In the genomic region with DNA sequence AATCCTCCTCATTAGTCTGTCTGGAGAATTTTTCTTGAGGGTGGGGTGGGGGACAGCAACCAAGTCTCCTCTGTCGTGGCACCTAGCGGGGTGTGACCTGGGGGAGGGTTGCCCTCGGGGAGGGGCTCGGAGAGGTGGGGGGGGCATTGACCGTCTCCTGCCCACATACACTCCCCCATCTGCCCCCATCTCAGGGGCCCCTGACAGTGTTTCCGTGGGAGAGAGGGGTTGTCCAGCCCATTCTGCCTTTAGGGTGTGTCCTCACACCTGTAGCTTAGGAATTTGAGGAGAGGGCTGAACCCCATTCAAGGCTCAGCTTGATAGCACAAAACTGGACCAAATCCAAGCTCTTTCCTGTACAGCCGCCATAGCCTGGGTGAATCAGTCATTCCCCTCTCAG, we compare ENCODE assay signal across 19 cellular contexts. TPM values are rescaled to one million over a fixed set of nuclear protein-coding genes. Genes with fewer than 3 reads are reported as not detected.
DNase-seq lines count a peak whose midpoint lies in the region; ATAC-seq and TF ChIP-seq lines count a peak whose summit lies in the region.
"Had no signal": no experiment of that assay in that cellular context is flagged by ENCODE, and none has a peak within 500 bp of the region (broad histone marks: within the 10 kb centered on the region; RNA-seq: fewer than 3 reads in every experiment).

No MANE protein-coding gene starts in this region.

- H3K4me2 ChIP-seq in smooth muscle cell, result peak overlapping the region; percentile 59
- no peak overlapping the region for H3K4me2 ChIP-seq in OCI-LY7 (ENCODE audit: low read length)

- peak overlapping the region; percentile 39 for H3K4me3 Mint-ChIP-seq in Calu3 (ENCODE audit: low read depth, unreplicated experiment)

- BruUV-seq in Calu3 (replicated peaks; lab: Mats Ljungman, UMichigan), result no TSS peak
- BruUV-seq in Panc1 (replicated peaks; lab: Mats Ljungman, UMichigan), result no TSS peak
- no TSS peak for BruUV-seq in OCI-LY7 (replicated peaks; lab: Mats Ljungman, UMichigan)

- POLR2A ChIA-PET in Panc1 (lab: Charles Lee) (no interaction called here), OCI-LY7 (lab: Charles Lee) (interaction anchor here (1.0 to 1.1 kb wide), 2 partner anchors 11 to 29 kb away, joined by 3 to 4 read pairs; no protein-coding TSS in a partner anchor)

- no peaks in the 10 kb centered on the region for H3K9me2 ChIP-seq in OCI-LY7 (ENCODE audit: insufficient read depth, low read length)

- no peaks in the 10 kb centered on the region for H3K36me3 ChIP-seq in Panc1 (ENCODE audit: control insufficient read depth, insufficient read depth, low read length)
- H3K36me3 ChIP-seq in liver (ENCODE audit: control insufficient read depth in 4 of 4, insufficient read depth in 3 of 4, low read depth in 1 of 4, low read length in 3 of 4), result no peaks in the 10 kb centered on the region
- no peaks in the 10 kb centered on the region for H3K36me3 ChIP-seq in smooth muscle cell (ENCODE audit: low read depth)
- no peaks in the 10 kb centered on the region for H3K36me3 ChIP-seq in OCI-LY7 (ENCODE audit: insufficient read depth, low read length)
- H3K36me3 ChIP-seq: cardiac muscle cell, heart right ventricle, SJCRH30 had no signal

- no peaks in the 10 kb centered on the region for H3K27me3 Mint-ChIP-seq in Calu3 (ENCODE audit: unreplicated experiment)

- intact Hi-C loops in Calu3 (cut with micrococcal nuclease; ENCODE audit: unreplicated experiment) (no loop called here), Panc1 (cut with micrococcal nuclease; ENCODE audit: unreplicated experiment) (no loop called here), OCI-LY7 (cut with micrococcal nuclease; ENCODE audit: unreplicated experiment) (no loop called here)

- DNase-seq in Calu3 (no peak), Panc1 (ENCODE audit: low read depth, low spot score) (no peak), smooth muscle cell (lab: John Stamatoyannopoulos, UW; ENCODE audit: unreplicated experiment) (no peak), OCI-LY7 (ENCODE audit: low spot score) (no peak), HCEC 1CT (no peak), NCI-H1694 (lab: John Stamatoyannopoulos, UW) (no peak), NCI-H446 treated with DMSO at 0.1 percent for 48 hours (lab: John Stamatoyannopoulos, UW) (no peak)
- DNase-seq: activated CD4-positive, alpha-beta T cell treated with anti-CD3 and anti-CD28 coated beads for 4 hours; MG63; midbrain; NCI-H2029; NCI-H524; SJCRH30; stimulated activated CD4-positive, alpha-beta T cell treated with anti-CD3 and anti-CD28 coated beads, Interleukin-4, amount 100 ng/mL, for 1 hour; T1000; testis had no signal

- H3K79me2 ChIP-seq in smooth muscle cell (ENCODE audit: low read depth) (no peaks in the 10 kb centered on the region), OCI-LY7 (ENCODE audit: insufficient read depth, low read depth, low read length) (no peaks in the 10 kb centered on the region)

- 70% methylated on average over 7 of the region's 7 CpGs for WGBS in liver
- whole genome bisulfite sequencing in smooth muscle cell (ENCODE audit: low lambda C conversion rate), result 79% methylated on average over 7 of the region's 7 CpGs

- TF ChIP-seq RAD21 in liver (IDR thresholded peaks at IDR 0.05), result no peak

- H3K4me1 Mint-ChIP-seq in Calu3 (ENCODE audit: low read depth, unreplicated experiment), result peaks cover 95% of the 10 kb centered on the region

- H3K9me3 ChIP-seq in Panc1 (ENCODE audit: control insufficient read depth, insufficient read depth, low read depth, low read length) (no peaks in the 10 kb centered on the region), liver (ENCODE audit: control insufficient read depth in 4 of 4, low read length in 3 of 4) (no peaks in the 10 kb centered on the region), smooth muscle cell (replicated peaks; ENCODE audit: low read depth) (no peaks in the 10 kb centered on the region), OCI-LY7 (ENCODE audit: low read length) (no peaks in the 10 kb centered on the region)
- H3K9me3 ChIP-seq: heart right ventricle, MG63, SJCRH30, testis had no signal

- no peak overlapping the region for H3K9ac ChIP-seq in liver (ENCODE audit: low read depth in 1 of 2, low read length in 2 of 2)
- H3K9ac ChIP-seq in smooth muscle cell (ENCODE audit: low read depth), result no peak overlapping the region

- H3K4me1 ChIP-seq in Panc1 (ENCODE audit: control insufficient read depth, insufficient read depth, low read length), result peaks cover 55% of the 10 kb centered on the region
- peaks cover 29 to 81% (median 73%) of the 10 kb centered on the region in 4 donors for H3K4me1 ChIP-seq in liver (ENCODE audit: control insufficient read depth in 4 of 4, insufficient read depth in 4 of 4, low read length in 3 of 4)
- peaks cover 35% of the 10 kb centered on the region for H3K4me1 ChIP-seq in smooth muscle cell (ENCODE audit: low read depth)
- H3K4me1 ChIP-seq in OCI-LY7 (ENCODE audit: insufficient read depth, low read length, poor library complexity, severe bottlenecking), result peaks cover 46% of the 10 kb centered on the region

- in situ Hi-C loops in Panc1 (cut with HindIII; ENCODE audit: low pct_unique_long_range_greater_than_20kb, low sequenced_read_pairs), result no loop called here

- H3K27ac ChIP-seq in Panc1 (ENCODE audit: low read length), result peak overlapping the region; percentile 79
- peak overlapping the region; percentile 81 to 88 for H3K27ac ChIP-seq in liver (ENCODE audit: low read depth in 1 of 2, low read length in 2 of 2)
- no peak overlapping the region for H3K27ac ChIP-seq in smooth muscle cell (ENCODE audit: low read depth)
- no peak overlapping the region for H3K27ac ChIP-seq in OCI-LY7 (ENCODE audit: low read depth, low read length, poor library complexity, severe bottlenecking)
- H3K27ac ChIP-seq: cardiac muscle cell, heart right ventricle, SJCRH30, testis had no signal

- ATAC-seq in Panc1, result no peak
- ATAC-seq: heart right ventricle had no signal

- H4K20me1 ChIP-seq in smooth muscle cell (ENCODE audit: low read depth) (no peaks in the 10 kb centered on the region), OCI-LY7 (ENCODE audit: insufficient read depth, low read length) (no peaks in the 10 kb centered on the region)

- H3K36me3 Mint-ChIP-seq in Calu3 (ENCODE audit: insufficient read depth, unreplicated experiment), result peaks cover 46% of the 10 kb centered on the region

- H3K27ac Mint-ChIP-seq in Calu3 (ENCODE audit: unreplicated experiment), result no peak overlapping the region

- H3K27me3 ChIP-seq in Panc1 (ENCODE audit: control insufficient read depth, insufficient read depth, low read length) (no peaks in the 10 kb centered on the region), liver (ENCODE audit: control insufficient read depth in 4 of 4, insufficient read depth in 4 of 4, low read length in 3 of 4) (no peaks in the 10 kb centered on the region), smooth muscle cell (ENCODE audit: low read depth) (no peaks in the 10 kb centered on the region)
- H3K27me3 ChIP-seq: cardiac muscle cell, MG63, SJCRH30, testis had no signal

- H3F3A ChIP-seq in smooth muscle cell (ENCODE audit: low read depth), result peaks cover 9% of the 10 kb centered on the region

- H3K9me3 Mint-ChIP-seq in Calu3 (ENCODE audit: low read depth, unreplicated experiment), result no peaks in the 10 kb centered on the region

- TF ChIP-seq CTCF in Calu3 (IDR thresholded peaks at IDR 0.05; ENCODE audit: unreplicated experiment), result no peak
- no peak for TF ChIP-seq CTCF in Panc1 (IDR thresholded peaks at IDR 0.05)
- TF ChIP-seq CTCF in liver (IDR thresholded peaks at IDR 0.05; ENCODE audit: low read depth, low read length, missing input control), result no peak
- TF ChIP-seq CTCF in smooth muscle cell (IDR thresholded peaks at IDR 0.05; ENCODE audit: borderline replicate concordance, insufficient read depth, poor library complexity, severe bottlenecking), result no peak
- no peak for TF ChIP-seq CTCF in OCI-LY7 (conservative IDR thresholded peaks at IDR 0.05; ENCODE audit: low read length)

- H2AFZ ChIP-seq in smooth muscle cell (ENCODE audit: low read depth) (no peak overlapping the region), OCI-LY7 (ENCODE audit: low read length) (no peak overlapping the region)

- H3K4me3 ChIP-seq in Panc1 (ENCODE audit: low read depth in 2 of 2, low read length in 2 of 2), result no peak overlapping the region
- H3K4me3 ChIP-seq in liver (ENCODE audit: low read depth in 1 of 3, low read length in 3 of 3), result no peak overlapping the region
- no peak overlapping the region for H3K4me3 ChIP-seq in smooth muscle cell
- no peak overlapping the region for H3K4me3 ChIP-seq in OCI-LY7 (ENCODE audit: low read depth, low read length, poor library complexity, severe bottlenecking)
- H3K4me3 ChIP-seq: cardiac muscle cell, heart right ventricle, MG63, SJCRH30, testis had no signal

- CTCF ChIA-PET in Calu3 (lab: Charles Lee), result interaction anchor here (0.7 to 1.5 kb wide), 4 partner anchors 10 to 123 kb away, joined by 3 to 6 read pairs (median 4); no protein-coding TSS in a partner anchor
- CTCF ChIA-PET in Panc1 (lab: Charles Lee), result no interaction called here
- CTCF ChIA-PET in OCI-LY7 (lab: Charles Lee; ENCODE audit: unreplicated experiment), result no interaction called here

TF ChIP-seq in liver, 16 proteins besides CTCF, POLR2A, EP300 and RAD21:
- TF ChIP-seq FOXA2 (IDR thresholded peaks at IDR 0.05) (no peak), JUND (IDR thresholded peaks at IDR 0.05) (no peak)

RNA-seq across cellular contexts. Expression of gene CXXC5, which starts 5.9 kb away (rescaled TPM):
- 64.1 and 69.1 TPM in 2 replicates for total RNA-seq in Calu3 (2022)
- total RNA-seq in Panc1 (2021; ENCODE audit: unreplicated experiment), result 85.0 TPM
- polyA plus RNA-seq in Panc1 (2012; ENCODE audit: insufficient read length), result 151 TPM
- 10 to 100 TPM; 59.1 to 78.6 TPM for total RNA-seq in liver
- 10 to 100 TPM; 40.6 to 70.0 TPM for polyA plus RNA-seq in liver
- total RNA-seq in smooth muscle cell, result 85.5 and 103 TPM in 2 replicates
- 139 and 175 TPM in 2 replicates for polyA plus RNA-seq in smooth muscle cell
- 108 and 113 TPM in 2 replicates for total RNA-seq in OCI-LY7 (2014; rRNA removed; shearing (Covaris generic))
- total RNA-seq in OCI-LY7 (2022), result 26.7 and 30.4 TPM in 2 replicates

Comparison
In these comparisons a context has a peak if more than half of its experiments do, and no peak if none do; other contexts are left out.
1. H3K27ac ChIP-seq: peak in Panc1 (single experiment) and liver (2 of 2); none in smooth muscle cell (single experiment) and OCI-LY7 (single experiment).